ENCODE assay signal across 8 cellular contexts in the genomic region with DNA sequence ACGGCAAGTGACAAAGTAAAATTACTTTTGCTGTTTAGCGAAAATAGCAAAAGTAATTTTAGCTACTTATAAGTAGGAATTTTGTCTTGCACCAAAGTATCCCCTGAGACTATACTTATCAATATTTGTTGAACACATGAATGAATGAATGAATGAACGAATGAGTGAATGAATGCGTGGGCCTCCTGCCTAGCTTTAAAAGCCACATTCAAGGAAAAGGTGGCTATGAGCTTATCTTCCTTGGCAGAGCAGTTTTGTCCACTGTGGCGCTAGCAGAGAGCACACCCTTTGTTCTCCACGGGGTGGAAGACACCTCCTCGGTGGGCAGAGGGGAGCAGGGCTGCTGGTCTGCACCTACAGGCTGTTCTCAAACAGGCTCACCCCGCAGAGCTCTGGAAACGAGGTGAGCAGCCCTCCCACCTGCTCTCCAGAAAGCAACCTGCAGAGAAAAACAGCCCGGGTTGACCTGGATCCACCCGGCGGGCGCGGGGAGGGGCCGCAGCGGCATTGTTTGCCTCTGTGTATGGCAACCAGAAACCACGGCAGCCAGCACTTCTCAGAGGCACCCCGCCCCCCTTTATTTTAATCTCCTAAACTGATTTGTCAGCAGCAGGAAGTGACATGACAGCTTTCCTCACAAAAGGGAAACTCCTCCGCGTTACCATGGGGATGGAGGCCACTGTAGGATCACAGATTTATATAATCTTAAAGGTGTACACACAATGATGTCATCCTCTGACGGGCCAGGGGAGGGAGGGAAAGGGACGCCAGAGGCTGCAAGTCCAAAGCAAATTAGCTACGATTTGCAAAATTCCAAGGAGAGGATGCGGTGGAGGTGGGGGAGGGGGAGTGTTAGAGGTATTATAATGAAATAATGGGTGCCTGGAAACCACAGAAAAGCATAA. TPM values are rescaled to one million over a fixed set of nuclear protein-coding genes. Genes with fewer than 3 reads are reported as not detected.
DNase-seq lines count a peak whose midpoint lies in the region; ATAC-seq and TF ChIP-seq lines count a peak whose summit lies in the region.

No MANE protein-coding gene starts in this region.

- H3K27ac Mint-ChIP-seq in activated T-helper 2 cell treated with anti-CD3 and anti-CD28 coated beads, Interferon-gamma antibody, Interleukin-2, Interleukin-4, amounts not matched to agents 10 μg/mL and 5 μg/mL and 100 μg/mL, durations not matched to agents 14 hours and 24 hours and 36 hours, result peak overlapping the region; percentile 87
- peak overlapping the region; percentile 98 to 99 for H3K27ac Mint-ChIP-seq in natural killer cell

- peaks cover 30% of the 10 kb centered on the region for H3K36me3 Mint-ChIP-seq in activated T-helper 2 cell treated with anti-CD3 and anti-CD28 coated beads, Interferon-gamma antibody, Interleukin-2, Interleukin-4, amounts not matched to agents 10 μg/mL and 5 μg/mL and 100 μg/mL, durations not matched to agents 14 hours and 24 hours and 36 hours (ENCODE audit: low read depth)
- H3K36me3 Mint-ChIP-seq in natural killer cell, result peaks cover 12% of the 10 kb centered on the region

- H3K4me3 ChIP-seq in LNCaP clone FGC (ENCODE audit: low read depth, low read length), result peak overlapping the region; percentile 46

- 0 out of 2 replicates have a peak, but pooled peaks have one; percentile 3 for TF ChIP-seq CTCF in LNCaP clone FGC (IDR thresholded peaks at IDR 0.05; ENCODE audit: control insufficient read depth, extremely low read depth, insufficient read depth)
- TF ChIP-seq CTCF in natural killer cell (IDR thresholded peaks at IDR 0.05), result no peak

- DNase-seq in EL (peak; percentile 100), H4 (ENCODE audit: low spot score) (peak; percentile 99), LNCaP clone FGC (ENCODE audit: low read depth) (peak; percentile 100), RPMI8226 (peak; percentile 100), fibroblast of peridontal ligament (ENCODE audit: extremely low read depth) (peak; percentile 100), natural killer cell (peak; percentile 90)
- DNase-seq in activated T-helper 2 cell treated with anti-CD3 and anti-CD28 coated beads, Interferon-gamma antibody, Interleukin-2, Interleukin-4, amounts not matched to agents 10 μg/mL and 5 μg/mL and 100 μg/mL, durations not matched to agents 14 hours and 24 hours and 36 hours (ENCODE audit: low spot score), result peak; percentile 95
- peak; percentile 94 to 100 (median 98) for DNase-seq in stimulated activated naive CD4-positive, alpha-beta T cell (lab: John Stamatoyannopoulos, UW)

- H3K4me1 Mint-ChIP-seq in activated T-helper 2 cell treated with anti-CD3 and anti-CD28 coated beads, Interferon-gamma antibody, Interleukin-2, Interleukin-4, amounts not matched to agents 10 μg/mL and 5 μg/mL and 100 μg/mL, durations not matched to agents 14 hours and 24 hours and 36 hours (ENCODE audit: low read depth), result peaks cover 21% of the 10 kb centered on the region
- H3K4me1 Mint-ChIP-seq in natural killer cell, result peaks cover 46 to 54% of the 10 kb centered on the region in 2 donors

- H3K4me3 Mint-ChIP-seq in activated T-helper 2 cell treated with anti-CD3 and anti-CD28 coated beads, Interferon-gamma antibody, Interleukin-2, Interleukin-4, amounts not matched to agents 10 μg/mL and 5 μg/mL and 100 μg/mL, durations not matched to agents 14 hours and 24 hours and 36 hours (ENCODE audit: low read depth), result peak overlapping the region; percentile 79
- peak overlapping the region; percentile 90 for H3K4me3 Mint-ChIP-seq in natural killer cell

- H3K9me3 Mint-ChIP-seq in activated T-helper 2 cell treated with anti-CD3 and anti-CD28 coated beads, Interferon-gamma antibody, Interleukin-2, Interleukin-4, amounts not matched to agents 10 μg/mL and 5 μg/mL and 100 μg/mL, durations not matched to agents 14 hours and 24 hours and 36 hours, result no peaks in the 10 kb centered on the region
- H3K9me3 Mint-ChIP-seq in natural killer cell, result no peaks in the 10 kb centered on the region

- ATAC-seq in natural killer cell, result peak; percentile 62 to 82 (median 64)

- intact Hi-C loops in activated T-helper 2 cell treated with anti-CD3 and anti-CD28 coated beads, Interferon-gamma antibody, Interleukin-2, Interleukin-4, amounts not matched to agents 10 μg/mL and 5 μg/mL and 100 μg/mL, durations not matched to agents 14 hours and 24 hours and 36 hours (cut with micrococcal nuclease), result loop anchor here (1.0 to 5.0 kb wide), 4 partner anchors 42 to 588 kb away; a partner anchor contains a TSS
- intact Hi-C loops in natural killer cell (cut with micrococcal nuclease), result loop anchor here (1.0 to 5.0 kb wide), 7 partner anchors 12 to 588 kb away; no protein-coding TSS in a partner anchor

- H3K27me3 Mint-ChIP-seq in activated T-helper 2 cell treated with anti-CD3 and anti-CD28 coated beads, Interferon-gamma antibody, Interleukin-2, Interleukin-4, amounts not matched to agents 10 μg/mL and 5 μg/mL and 100 μg/mL, durations not matched to agents 14 hours and 24 hours and 36 hours (ENCODE audit: low read depth), result peaks cover 5% of the 10 kb centered on the region
- H3K27me3 Mint-ChIP-seq in natural killer cell (ENCODE audit: low read depth in 2 of 2), result no peaks in the 10 kb centered on the region

RNA-seq across cellular contexts. Expression of a gene that starts 5.9 kb away (rescaled TPM):
- 15.8 and 18.5 TPM in 2 replicates for total RNA-seq in H4 (2014; rRNA removed; shearing (Covaris generic))
- total RNA-seq in activated T-helper 2 cell treated with anti-CD3 and anti-CD28 coated beads, Interferon-gamma antibody, Interleukin-2, Interleukin-4, amounts not matched to agents 10 μg/mL and 5 μg/mL and 100 μg/mL, durations not matched to agents 14 hours and 24 hours and 36 hours, result 8.9 and 9.7 TPM in 2 replicates
- total RNA-seq in natural killer cell, result 1,000 to 10,000 TPM; 1,579 to 2,725 (median 2,168) TPM

Comparison
In these comparisons a context has a peak if more than half of its experiments do, and no peak if none do; other contexts are left out.
1. Peak in every context shown above with its lines: DNase-seq, ATAC-seq and H3K4me3 ChIP-seq.
2. RNA of a gene that starts 5.9 kb away (total RNA-seq): 1,579 to 2,725 TPM in natural killer cell; 15.8 to 18.5 TPM in H4 and 8.9 to 9.7 TPM in activated T-helper 2 cell treated with anti-CD3 and anti-CD28 coated beads, Interferon-gamma antibody, Interleukin-2, Interleukin-4, amounts not matched to agents 10 μg/mL and 5 μg/mL and 100 μg/mL, durations not matched to agents 14 hours and 24 hours and 36 hours; every median in the first group is over 10 times any median in the second.